ENCODE assay signal across 18 cellular contexts in the genomic region with DNA sequence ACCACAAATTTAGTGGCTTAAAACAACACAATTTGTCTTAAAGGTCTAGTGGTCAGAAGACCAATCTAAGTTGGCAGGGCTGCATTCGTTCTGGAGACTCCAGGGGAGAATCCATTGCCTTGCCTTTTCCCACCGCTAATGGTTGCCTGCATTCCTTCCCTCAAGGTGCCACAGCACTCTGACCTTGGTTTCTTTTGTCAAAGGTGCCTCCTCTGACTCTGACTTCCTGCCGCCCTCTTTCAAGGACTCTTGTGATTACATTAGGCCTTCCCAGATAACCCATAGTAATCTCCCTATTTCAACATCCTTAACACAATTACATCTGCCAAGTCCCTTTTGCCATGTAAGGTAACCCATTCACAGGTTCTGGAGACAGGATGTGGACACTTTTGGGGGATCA.
"Had no signal": no experiment of that assay in that cellular context is flagged by ENCODE, and none has a peak within 500 bp of the region (broad histone marks: within the 10 kb centered on the region; RNA-seq: fewer than 3 reads in every experiment).

No MANE protein-coding gene starts in this region.

- ATAC-seq: activated CD4-positive, CD25-positive, alpha-beta regulatory T cell treated with anti-CD3 and anti-CD28 coated beads, Interleukin-2, amount 50 U/mL, for 24 hours; right cardiac atrium; stimulated activated naive B cell treated with anti-CD40 and anti-IgM and Interleukin-4, amounts not matched to agents 10 μg/mL and 1 μg/mL and 100 μg/mL, for 72 hours had no signal

- H3K9me3 Mint-ChIP-seq: central memory CD8-positive, alpha-beta T cell had no signal

- H3K36me3 Mint-ChIP-seq: brain had no signal

- H3K27me3 ChIP-seq: esophagus squamous epithelium, thyroid gland had no signal

- DNase-seq: activated CD4-positive, alpha-beta T cell treated with anti-CD3 and anti-CD28 coated beads, Interleukin-2, amount 50 U/mL, for 1 hour; activated naive CD4-positive, alpha-beta T cell; activated naive CD8-positive, alpha-beta T cell treated with anti-CD3 and anti-CD28 coated beads, Interleukin-2, amount 10 ng/mL, durations not matched to agents 7 days and 5 days; esophagus squamous epithelium; kidney; right cardiac atrium; stimulated activated CD4-positive, alpha-beta T cell treated with anti-CD3 and anti-CD28 coated beads, Interleukin-15, amount 100 ng/mL, for 24 hours; stimulated activated CD4-positive, alpha-beta T cell treated with anti-CD3 and anti-CD28 coated beads, Interleukin-4, amount 100 ng/mL, for 1 hour; stimulated activated naive B cell treated with anti-CD40 and anti-IgM and Interleukin-4, amounts not matched to agents 10 μg/mL and 1 μg/mL and 100 μg/mL, for 72 hours; T-helper 9 cell; thyroid gland had no signal

- H3K4me3 Mint-ChIP-seq: activated naive CD8-positive, alpha-beta T cell treated with anti-CD3 and anti-CD28 coated beads, Interleukin-2, amount 10 ng/mL, durations not matched to agents 7 days and 5 days; brain; central memory CD8-positive, alpha-beta T cell; nephron; stimulated activated naive B cell treated with anti-CD40 and anti-IgM and Interleukin-4, amounts not matched to agents 10 μg/mL and 1 μg/mL and 100 μg/mL, for 72 hours had no signal

- H3K27ac Mint-ChIP-seq: activated naive CD8-positive, alpha-beta T cell treated with anti-CD3 and anti-CD28 coated beads, Interleukin-2, amount 10 ng/mL, durations not matched to agents 7 days and 5 days; brain; nephron; stimulated activated naive B cell treated with anti-CD40 and anti-IgM and Interleukin-4, amounts not matched to agents 10 μg/mL and 1 μg/mL and 100 μg/mL, for 72 hours had no signal

- H3K4me1 ChIP-seq: esophagus squamous epithelium, prostate gland, thyroid gland had no signal

- H3K27me3 Mint-ChIP-seq: brain; central memory CD8-positive, alpha-beta T cell; stimulated activated naive B cell treated with anti-CD40 and anti-IgM and Interleukin-4, amounts not matched to agents 10 μg/mL and 1 μg/mL and 100 μg/mL, for 72 hours had no signal

- H3K4me3 ChIP-seq: coronary artery, esophagus squamous epithelium, prostate gland, skin epidermis, thyroid gland had no signal

- H3K4me1 Mint-ChIP-seq: central memory CD8-positive, alpha-beta T cell had no signal

- H3K36me3 ChIP-seq: esophagus squamous epithelium, prostate gland, thyroid gland had no signal

- H3K9me3 ChIP-seq: esophagus squamous epithelium, prostate gland, thyroid gland had no signal

- H3K27ac ChIP-seq: coronary artery, esophagus squamous epithelium, prostate gland, skin epidermis, thyroid gland had no signal
